In genomic region chr12:6372403-6373003, GRCh38 we compare ENCODE assay signal across 8 cellular contexts. TPM values are rescaled to one million over a fixed set of nuclear protein-coding genes. Genes with fewer than 3 reads are reported as not detected.
DNase-seq lines count a peak whose midpoint lies in the region; ATAC-seq, FAIRE-seq and TF ChIP-seq lines count a peak whose summit lies in the region.

No MANE protein-coding gene starts in this region.

- H3K4me2 ChIP-seq in BLaER1 treated with 17β-estradiol and CSF1 and Interleukin-3, amounts not matched to agents 10 nM and 100 nM = peak overlapping the region; percentile 68 to 96 (median 84)
- H3K4me2 ChIP-seq in endothelial cell of umbilical vein (ENCODE audit: insufficient read depth, low read length) (peak overlapping the region; percentile 4), parathyroid adenoma (ENCODE audit: low read length) (no peak overlapping the region)

- intact Hi-C loops in endothelial cell of umbilical vein (cut with micrococcal nuclease) = loop anchor here (1.0 kb wide), 1 partner anchor 36 kb away; no protein-coding TSS in a partner anchor

- peak overlapping the region in 10 of 11 experiments; percentile 24 to 69 (median 56); a peak in 18 of 22 replicates for H3K9ac ChIP-seq in BLaER1 treated with 17β-estradiol and CSF1 and Interleukin-3, amounts not matched to agents 10 nM and 100 nM
- H3K9ac ChIP-seq in endothelial cell of umbilical vein (replicated peaks; ENCODE audit: extremely low read depth, insufficient read depth, low read length) (peak overlapping the region; percentile 58), parathyroid adenoma (no peak overlapping the region)

- peak overlapping the region in 3 of 10 experiments; percentile 5 to 30 (median 11); a peak in 2 of 20 replicates for H3K4me3 ChIP-seq in BLaER1 treated with 17β-estradiol and CSF1 and Interleukin-3, amounts not matched to agents 10 nM and 100 nM
- H3K4me3 ChIP-seq in endothelial cell of umbilical vein (replicated peaks in 1 of 3; ENCODE audit: insufficient read depth in 1 of 3, low read depth in 1 of 3, low read length in 3 of 3) (no peak overlapping the region), parathyroid adenoma (ENCODE audit: low read depth, low read length) (no peak overlapping the region)

- TF ChIP-seq CTCF in endothelial cell of umbilical vein (IDR thresholded peaks at IDR 0.05; ENCODE audit: extremely low read depth in 1 of 2, insufficient read depth in 1 of 2, low read depth in 1 of 2, low read length in 2 of 2) (no peak), parathyroid adenoma (IDR thresholded peaks at IDR 0.05) (no peak)

- CTCF ChIA-PET in endothelial cell of umbilical vein (lab: Charles Lee) = interaction anchor here (0.6 to 5.9 kb wide), 5 partner anchors 27 to 93 kb away, joined by 3 to 30 read pairs (median 4); no protein-coding TSS in a partner anchor

- peak overlapping the region; percentile 37 to 77 (median 61); a peak in 18 of 22 replicates for H3K27ac ChIP-seq in BLaER1 treated with 17β-estradiol and CSF1 and Interleukin-3, amounts not matched to agents 10 nM and 100 nM
- peak overlapping the region; percentile 54 for H3K27ac ChIP-seq in endothelial cell of umbilical vein (ENCODE audit: insufficient read depth, low read depth, low read length)
- peak overlapping the region; percentile 22 for H3K27ac ChIP-seq in parathyroid adenoma

- H3K9me1 ChIP-seq in endothelial cell of umbilical vein (replicated peaks; ENCODE audit: control insufficient read depth, extremely low read depth, insufficient read depth, low read length) = no peaks in the 10 kb centered on the region

- POLR2A ChIA-PET in endothelial cell of umbilical vein (lab: Charles Lee) = interaction anchor here (0.5 kb wide), 1 partner anchor 19 kb away, joined by 4 read pairs; no protein-coding TSS in a partner anchor

- H3K4me1 ChIP-seq in BLaER1 treated with 17β-estradiol and CSF1 and Interleukin-3, amounts not matched to agents 10 nM and 100 nM = peaks cover 78 to 98% (median 84%) of the 10 kb centered on the region in 10 experiments
- peaks cover 36% of the 10 kb centered on the region for H3K4me1 ChIP-seq in endothelial cell of umbilical vein (ENCODE audit: control insufficient read depth, extremely low read depth, insufficient read depth, low read length)
- peaks cover 39% of the 10 kb centered on the region for H3K4me1 ChIP-seq in parathyroid adenoma

- dilution Hi-C loops in endothelial cell of umbilical vein (cut with MboI; ENCODE audit: extremely low pct_ligation_motif_present, low sequenced_read_pairs) = no loop called here

- H4K20me1 ChIP-seq in BLaER1 treated with 17β-estradiol and CSF1 and Interleukin-3, amounts not matched to agents 10 nM and 100 nM = no peaks in the 10 kb centered on the region
- H4K20me1 ChIP-seq in endothelial cell of umbilical vein (replicated peaks; ENCODE audit: control insufficient read depth, extremely low read depth, insufficient read depth, low read length) = no peaks in the 10 kb centered on the region

- TF ChIP-seq POLR2A in endothelial cell of umbilical vein (IDR thresholded peaks at IDR 0.05; ENCODE audit: low read depth, low read length) = no peak

- ATAC-seq in GM21526 (IDR thresholded peaks at IDR 0.05; ENCODE audit: low FRiP score, unreplicated experiment) = no peak

- H3K27me3 ChIP-seq in BLaER1 treated with 17β-estradiol and CSF1 and Interleukin-3, amounts not matched to agents 10 nM and 100 nM = peaks cover 0 to 24% (median 18%) of the 10 kb centered on the region in 11 experiments; a peak in 14 of 22 replicates
- H3K27me3 ChIP-seq in endothelial cell of umbilical vein (ENCODE audit: control insufficient read depth in 2 of 2, insufficient read depth in 2 of 2, low read length in 2 of 2) (no peaks in the 10 kb centered on the region), parathyroid adenoma (ENCODE audit: control insufficient read depth, insufficient read depth, low read length) (no peaks in the 10 kb centered on the region)

- peak; percentile 97 for FAIRE-seq in endothelial cell of umbilical vein (lab: Jason Lieb, UNC)

- H3K79me2 ChIP-seq in endothelial cell of umbilical vein (ENCODE audit: control insufficient read depth, insufficient read depth, low read length) = no peaks in the 10 kb centered on the region
- H3K79me2 ChIP-seq in parathyroid adenoma = peaks cover 11% of the 10 kb centered on the region

- no TSS peak for BruUV-seq in endothelial cell of umbilical vein (replicated peaks; lab: Mats Ljungman, UMichigan)

- DNase-seq in HS-27A (ENCODE audit: low read depth) = peak; percentile 84
- peak; percentile 58 for DNase-seq in endothelial cell of umbilical vein (ENCODE audit: low read depth, low spot score)
- DNase-seq in NCI-H1048 (lab: John Stamatoyannopoulos, UW) = no peak
- no peak for DNase-seq in germinal center (ENCODE audit: low spot score)

- no peaks in the 10 kb centered on the region for H3K36me3 ChIP-seq in BLaER1 treated with 17β-estradiol and CSF1 and Interleukin-3, amounts not matched to agents 10 nM and 100 nM
- H3K36me3 ChIP-seq in endothelial cell of umbilical vein (ENCODE audit: control insufficient read depth in 2 of 2, extremely low read depth in 1 of 2, insufficient read depth in 2 of 2, low read length in 2 of 2) = no peaks in the 10 kb centered on the region
- no peaks in the 10 kb centered on the region for H3K36me3 ChIP-seq in parathyroid adenoma (ENCODE audit: control insufficient read depth, insufficient read depth, low read length)

- H2AFZ ChIP-seq in endothelial cell of umbilical vein (ENCODE audit: low read depth, low read length) (peak overlapping the region; percentile 74), parathyroid adenoma (no peak overlapping the region)

- no peaks in the 10 kb centered on the region for H3K9me3 ChIP-seq in BLaER1 treated with 17β-estradiol and CSF1 and Interleukin-3, amounts not matched to agents 10 nM and 100 nM (replicated peaks in 1 of 11)
- H3K9me3 ChIP-seq in endothelial cell of umbilical vein (replicated peaks; ENCODE audit: control insufficient read depth, insufficient read depth, low read length) (no peaks in the 10 kb centered on the region), parathyroid adenoma (ENCODE audit: control insufficient read depth, low read length) (no peaks in the 10 kb centered on the region)

TF ChIP-seq in PFSK-1, 5 proteins besides CTCF, POLR2A, EP300 and RAD21 (continues in another document):
- TF ChIP-seq TAF1 (IDR thresholded peaks at IDR 0.05; ENCODE audit: borderline replicate concordance, insufficient read depth, low read length) = 0 out of 2 replicates have a peak, but pooled peaks have one; percentile 19
- TF ChIP-seq FOXP2 (optimal IDR thresholded peaks at IDR 0.05; ENCODE audit: borderline replicate concordance, extremely low read depth, extremely low read length, insufficient read depth) = no peak
- peak; percentile 69 for TF ChIP-seq POLR2AphosphoS5 (IDR thresholded peaks at IDR 0.05; ENCODE audit: low read depth, low read length)

TF ChIP-seq in endothelial cell of umbilical vein, 7 proteins besides CTCF, POLR2A, EP300 and RAD21:
- TF ChIP-seq JUN (IDR thresholded peaks at IDR 0.05; ENCODE audit: borderline replicate concordance, insufficient read depth, insufficient read length, low read depth) (peak; percentile 50), EZH2 (IDR thresholded peaks at IDR 0.05; ENCODE audit: borderline replicate concordance, low read depth, low read length, severe bottlenecking) (no peak), GATA2 (IDR thresholded peaks at IDR 0.05; ENCODE audit: insufficient read depth, insufficient read length, low read depth, low read length) (no peak), FOS (IDR thresholded peaks at IDR 0.05; ENCODE audit: borderline replicate concordance, insufficient read depth, low read length) (peak; percentile 90), POLR2AphosphoS5 (IDR thresholded peaks at IDR 0.05; ENCODE audit: insufficient read depth, low read depth, low read length) (no peak), MYC (IDR thresholded peaks at IDR 0.05; ENCODE audit: low read depth, low read length) (no peak), MAX (IDR thresholded peaks at IDR 0.05; ENCODE audit: insufficient read depth, insufficient read length) (no peak)

RNA-seq across cellular contexts. Expression of gene SCNN1A, which starts 2.9 kb away (rescaled TPM):
- 1.4 TPM for polyA plus RNA-seq in PFSK-1 (2012; ENCODE audit: insufficient read length, low read depth)
- 0.18 TPM in 1 of 2 replicates, not detected in the other for total RNA-seq in endothelial cell of umbilical vein
- polyA plus RNA-seq in endothelial cell of umbilical vein = 0.12 and 0.14 TPM in 2 replicates
- polyA plus RNA-seq in endothelial cell of umbilical vein (2011; cell fraction: cytosol; rRNA removed) = 0.03 TPM in 2 replicates
- 0.24 and 0.40 TPM in 2 replicates for polyA plus RNA-seq in endothelial cell of umbilical vein (2011; cell fraction: nucleus; rRNA removed)
- polyA plus RNA-seq in endothelial cell of umbilical vein (2012) = 0.24 TPM in 1 of 2 replicates, not detected in the other
- polyA minus RNA-seq in endothelial cell of umbilical vein = not detected in 2 replicates
- polyA minus RNA-seq in endothelial cell of umbilical vein (2011; cell fraction: cytosol; rRNA and poly(A)+ RNA removed) = 3.2 TPM
- not detected in 2 replicates for polyA minus RNA-seq in endothelial cell of umbilical vein (2011; cell fraction: nucleus; rRNA and poly(A)+ RNA removed)

RNA-seq across cellular contexts. Expression of gene LTBR, which starts 11.5 kb away (rescaled TPM):
- 233 TPM for polyA plus RNA-seq in PFSK-1 (2012; ENCODE audit: insufficient read length, low read depth)
- 84.1 and 102 TPM in 2 replicates for total RNA-seq in endothelial cell of umbilical vein
- polyA plus RNA-seq in endothelial cell of umbilical vein = 70.7 and 82.2 TPM in 2 replicates
- 46.4 and 59.5 TPM in 2 replicates for polyA plus RNA-seq in endothelial cell of umbilical vein (2011; cell fraction: cytosol; rRNA removed)
- polyA plus RNA-seq in endothelial cell of umbilical vein (2011; cell fraction: nucleus; rRNA removed) = 47.3 TPM in 2 replicates
- 66.7 and 93.7 TPM in 2 replicates for polyA plus RNA-seq in endothelial cell of umbilical vein (2012)
- 15.6 and 26.2 TPM in 2 replicates for polyA minus RNA-seq in endothelial cell of umbilical vein
- 33.2 TPM for polyA minus RNA-seq in endothelial cell of umbilical vein (2011; cell fraction: cytosol; rRNA and poly(A)+ RNA removed)
- polyA minus RNA-seq in endothelial cell of umbilical vein (2011; cell fraction: nucleus; rRNA and poly(A)+ RNA removed) = 17.9 and 21.2 TPM in 2 replicates

RNA-seq across cellular contexts. Expression of gene TNFRSF1A, which starts 30.6 kb away (rescaled TPM):
- polyA plus RNA-seq in PFSK-1 (2012; ENCODE audit: insufficient read length, low read depth) = 132 TPM
- total RNA-seq in endothelial cell of umbilical vein = 84.0 and 98.2 TPM in 2 replicates
- polyA plus RNA-seq in endothelial cell of umbilical vein = 86.5 and 92.9 TPM in 2 replicates
- 83.7 and 84.0 TPM in 2 replicates for polyA plus RNA-seq in endothelial cell of umbilical vein (2011; cell fraction: cytosol; rRNA removed)
- polyA plus RNA-seq in endothelial cell of umbilical vein (2011; cell fraction: nucleus; rRNA removed) = 63.0 and 68.9 TPM in 2 replicates
- polyA plus RNA-seq in endothelial cell of umbilical vein (2012) = 101 and 108 TPM in 2 replicates
- polyA minus RNA-seq in endothelial cell of umbilical vein = 91.7 and 97.9 TPM in 2 replicates
- 65.3 TPM for polyA minus RNA-seq in endothelial cell of umbilical vein (2011; cell fraction: cytosol; rRNA and poly(A)+ RNA removed)
- 58.5 and 60.2 TPM in 2 replicates for polyA minus RNA-seq in endothelial cell of umbilical vein (2011; cell fraction: nucleus; rRNA and poly(A)+ RNA removed)

Comparison
In these comparisons a context has a peak if more than half of its experiments do, and no peak if none do; other contexts are left out.
1. DNase-seq: peak in HS-27A (single experiment) and endothelial cell of umbilical vein (single experiment); none in NCI-H1048 (single experiment) and germinal center (single experiment).
2. Peak in every context shown above with its lines, with median percentiles within 50 percentile points of each other: H3K27ac ChIP-seq.